1 cellular context compared by ENCODE assay signal in genomic region chr14:64736271-64737131, GRCh38.
TF ChIP-seq lines count a peak whose summit lies in the region.

No MANE protein-coding gene starts in this region.

TF ChIP-seq in HepG2, 621 proteins besides CTCF, POLR2A, EP300 and RAD21 (continues in another document):
- peak; percentile 19 for TF ChIP-seq XRCC5 (optimal IDR thresholded peaks at IDR 0.05; ENCODE audit: low read length)
- peak; percentile 58 for TF ChIP-seq AGO2 (optimal IDR thresholded peaks at IDR 0.05; ENCODE audit: low read depth, low read length)
- no peak for TF ChIP-seq ZNF550 (CRISPR knock-in tag; IDR thresholded peaks at IDR 0.05; ENCODE audit: borderline replicate concordance)
- peak; percentile 61 for TF ChIP-seq ZNF687 (CRISPR knock-in tag; IDR thresholded peaks at IDR 0.05)
- no peak for TF ChIP-seq ZSCAN21 (CRISPR knock-in tag; IDR thresholded peaks at IDR 0.05; ENCODE audit: borderline replicate concordance)
- no peak for TF ChIP-seq RERE (CRISPR knock-in tag; IDR thresholded peaks at IDR 0.05; ENCODE audit: low read depth)
- TF ChIP-seq ZC3H4 (CRISPR knock-in tag; IDR thresholded peaks at IDR 0.05; ENCODE audit: borderline replicate concordance), result no peak
- no peak for TF ChIP-seq ZNF646 (CRISPR knock-in tag; IDR thresholded peaks at IDR 0.05)
- TF ChIP-seq ZNF441 (CRISPR knock-in tag; IDR thresholded peaks at IDR 0.05; ENCODE audit: borderline replicate concordance), result no peak
- TF ChIP-seq TCF12 (IDR thresholded peaks at IDR 0.05), result no peak
- TF ChIP-seq TCF12 (CRISPR knock-in tag; IDR thresholded peaks at IDR 0.05), result no peak
- TF ChIP-seq SATB2 (CRISPR knock-in tag; IDR thresholded peaks at IDR 0.05), result no peak
- TF ChIP-seq HNRNPLL (IDR thresholded peaks at IDR 0.05; ENCODE audit: low read depth, low read length, poor library complexity, severe bottlenecking), result peak; percentile 22
- no peak for TF ChIP-seq NFIC (IDR thresholded peaks at IDR 0.05; ENCODE audit: low read length)
- TF ChIP-seq CHD2 (IDR thresholded peaks at IDR 0.05; ENCODE audit: low read depth, low read length), result no peak
- no peak for TF ChIP-seq ZHX2 (IDR thresholded peaks at IDR 0.05; ENCODE audit: low read depth)
- no peak for TF ChIP-seq ZHX2 (CRISPR knock-in tag; IDR thresholded peaks at IDR 0.05; ENCODE audit: borderline replicate concordance)
- no peak for TF ChIP-seq KDM6A (CRISPR knock-in tag; IDR thresholded peaks at IDR 0.05; ENCODE audit: low read depth)
- no peak for TF ChIP-seq ZNF703 (CRISPR knock-in tag; IDR thresholded peaks at IDR 0.05; ENCODE audit: borderline replicate concordance)
- TF ChIP-seq PAF1 (CRISPR knock-in tag; IDR thresholded peaks at IDR 0.05), result no peak
- TF ChIP-seq ZNF333 (CRISPR knock-in tag; IDR thresholded peaks at IDR 0.05; ENCODE audit: borderline replicate concordance), result no peak
- peak; percentile 85 for TF ChIP-seq HNF4A (CRISPR knock-in tag; IDR thresholded peaks at IDR 0.05)
- TF ChIP-seq ZFP91 (CRISPR knock-in tag; IDR thresholded peaks at IDR 0.05; ENCODE audit: borderline replicate concordance), result peak; percentile 18; the same call in 1 of the 2 replicates
- no peak for TF ChIP-seq MZF1 (CRISPR knock-in tag; IDR thresholded peaks at IDR 0.05; ENCODE audit: borderline replicate concordance)
- no peak; the same call in 1 of the 2 replicates for TF ChIP-seq PATZ1 (CRISPR knock-in tag; IDR thresholded peaks at IDR 0.05)
- peak; percentile 37; the same call in 1 of the 2 replicates for TF ChIP-seq ZMYM4 (CRISPR knock-in tag; IDR thresholded peaks at IDR 0.05)
- no peak for TF ChIP-seq SOX6 (IDR thresholded peaks at IDR 0.05)
- 0 out of 2 replicates have a peak, but pooled peaks have one; percentile 13 for TF ChIP-seq SOX6 (CRISPR knock-in tag; IDR thresholded peaks at IDR 0.05)
- TF ChIP-seq RBM22 (optimal IDR thresholded peaks at IDR 0.05; ENCODE audit: low read length), result no peak
- no peak for TF ChIP-seq REL (CRISPR knock-in tag; conservative IDR thresholded peaks at IDR 0.05)
